Comparison of ENCODE assay signal across 19 cellular contexts in the genomic region with DNA sequence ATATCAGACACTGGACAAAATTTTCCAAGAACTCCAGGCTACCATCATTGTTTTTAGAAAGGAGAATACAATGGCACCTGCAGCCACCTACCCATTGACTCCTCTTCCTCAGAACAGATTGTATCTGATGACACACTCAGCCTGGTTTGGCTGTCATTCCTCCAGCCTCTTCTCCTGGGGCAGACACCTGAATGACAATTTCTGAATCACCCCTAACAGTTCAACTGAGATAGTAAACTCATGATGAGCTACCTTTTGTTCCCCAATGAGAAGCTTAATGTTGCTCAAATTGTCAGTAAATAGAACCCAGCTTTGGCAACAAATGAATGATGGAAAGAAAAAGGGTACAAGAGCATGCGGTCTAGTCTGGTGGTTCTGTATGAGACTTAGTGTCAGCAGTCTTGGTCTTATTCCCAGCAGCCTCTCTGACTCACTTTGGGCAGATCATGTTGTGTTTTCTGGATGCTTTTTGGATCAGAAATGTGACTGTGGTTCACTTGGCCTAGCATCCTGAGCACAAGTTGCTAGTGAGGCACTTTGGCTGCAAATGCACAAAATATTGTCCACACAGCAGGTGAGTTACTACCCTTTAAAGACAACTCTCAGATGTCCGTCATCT.
DNase-seq lines count a peak whose midpoint lies in the region; ATAC-seq and TF ChIP-seq lines count a peak whose summit lies in the region.
"Had no signal": no experiment of that assay in that cellular context is flagged by ENCODE, and none has a peak within 500 bp of the region (broad histone marks: within the 10 kb centered on the region; RNA-seq: fewer than 3 reads in every experiment).

No MANE protein-coding gene starts in this region.

- H3K4me3 Mint-ChIP-seq in effector memory CD8-positive, alpha-beta T cell, result no peak overlapping the region
- H3K4me3 Mint-ChIP-seq: CD8-positive, alpha-beta memory T cell; dendritic cell treated with granulocyte-macrophage colony-stimulating factor and Interleukin-4, amounts not matched to agents 40 ng/mL and 50 ng/mL, for 4 days had no signal

- H3K4me1 Mint-ChIP-seq in effector memory CD8-positive, alpha-beta T cell (ENCODE audit: low read depth in 2 of 2), result no peaks in the 10 kb centered on the region
- H3K4me1 Mint-ChIP-seq: CD8-positive, alpha-beta memory T cell had no signal

- H3K4me3 ChIP-seq in AG10803 (ENCODE audit: low read length) (no peak overlapping the region), esophagus muscularis mucosa (no peak overlapping the region), muscle layer of duodenum (ENCODE audit: low read depth in 1 of 2, low read length in 2 of 2) (no peak overlapping the region)
- H3K4me3 ChIP-seq: suprapubic skin had no signal

- no peak for TF ChIP-seq POLR2A in esophagus muscularis mucosa (IDR thresholded peaks at IDR 0.05; ENCODE audit: low read depth)

- H3K9me3 ChIP-seq in esophagus muscularis mucosa (no peaks in the 10 kb centered on the region), muscle layer of duodenum (ENCODE audit: control insufficient read depth in 1 of 2, low read length in 2 of 2) (no peaks in the 10 kb centered on the region)
- H3K9me3 ChIP-seq: suprapubic skin had no signal

- intact Hi-C loops in esophagus muscularis mucosa (cut with DNase I), result no loop called here

- no peak overlapping the region for H3K27ac Mint-ChIP-seq in effector memory CD8-positive, alpha-beta T cell
- H3K27ac Mint-ChIP-seq: CD8-positive, alpha-beta memory T cell; dendritic cell treated with granulocyte-macrophage colony-stimulating factor and Interleukin-4, amounts not matched to agents 40 ng/mL and 50 ng/mL, for 4 days had no signal

- H3K36me3 ChIP-seq in esophagus muscularis mucosa (peaks cover 7 to 97% (median 53%) of the 10 kb centered on the region in 4 donors), muscle layer of duodenum (ENCODE audit: control insufficient read depth in 1 of 2, insufficient read depth in 2 of 2, low read length in 2 of 2) (peaks cover 29 to 59% of the 10 kb centered on the region in 2 donors)

- H3K4me1 ChIP-seq in esophagus muscularis mucosa, result peaks cover 4 to 61% (median 35%) of the 10 kb centered on the region in 4 donors
- H3K4me1 ChIP-seq in muscle layer of duodenum (ENCODE audit: control insufficient read depth in 1 of 2, insufficient read depth in 2 of 2, low read length in 2 of 2), result peaks cover 0 to 14% of the 10 kb centered on the region in 2 donors

- no peak for ATAC-seq in effector memory CD8-positive, alpha-beta T cell (replicated peaks)
- no peak for ATAC-seq in GM18511 (IDR thresholded peaks at IDR 0.05; ENCODE audit: unreplicated experiment)

- TF ChIP-seq CTCF in AG10803 (conservative IDR thresholded peaks at IDR 0.05; ENCODE audit: low read length) (no peak), esophagus muscularis mucosa (IDR thresholded peaks at IDR 0.05) (no peak)

- H3K36me3 Mint-ChIP-seq in effector memory CD8-positive, alpha-beta T cell (ENCODE audit: insufficient read depth), result no peaks in the 10 kb centered on the region
- H3K36me3 Mint-ChIP-seq: CD8-positive, alpha-beta memory T cell had no signal

- peak overlapping the region; percentile 51 to 65 (median 60) for H3K27ac ChIP-seq in esophagus muscularis mucosa (replicated peaks in 1 of 4)
- H3K27ac ChIP-seq in muscle layer of duodenum (ENCODE audit: low read length), result peak overlapping the region; percentile 26
- H3K27ac ChIP-seq: suprapubic skin had no signal

- no peaks in the 10 kb centered on the region for H3K27me3 ChIP-seq in esophagus muscularis mucosa
- H3K27me3 ChIP-seq in muscle layer of duodenum (ENCODE audit: low read depth, low read length), result no peaks in the 10 kb centered on the region
- H3K27me3 ChIP-seq: suprapubic skin had no signal

- H3K27me3 Mint-ChIP-seq in effector memory CD8-positive, alpha-beta T cell, result peaks cover 13 to 54% of the 10 kb centered on the region in 2 donors
- H3K27me3 Mint-ChIP-seq: dendritic cell treated with granulocyte-macrophage colony-stimulating factor and Interleukin-4, amounts not matched to agents 40 ng/mL and 50 ng/mL, for 4 days had no signal

- 47% methylated on average over 2 of the region's 2 CpGs for WGBS in esophagus muscularis mucosa

- no peaks in the 10 kb centered on the region for H3K9me3 Mint-ChIP-seq in effector memory CD8-positive, alpha-beta T cell
- H3K9me3 Mint-ChIP-seq: CD8-positive, alpha-beta memory T cell; dendritic cell treated with granulocyte-macrophage colony-stimulating factor and Interleukin-4, amounts not matched to agents 40 ng/mL and 50 ng/mL, for 4 days had no signal

- DNase-seq in AG10803 (ENCODE audit: low read depth), result peak; percentile 63
- peak; percentile 30 for DNase-seq in LHCN-M2 (ENCODE audit: low read depth)
- DNase-seq in esophagus muscularis mucosa (ENCODE audit: extremely low spot score), result no peak
- no peak for DNase-seq in effector memory CD8-positive, alpha-beta T cell
- no peak for DNase-seq in NCI-H2227 treated with DMSO at 0.1 percent for 48 hours (lab: John Stamatoyannopoulos, UW)
- DNase-seq in NCI-H1048 (lab: John Stamatoyannopoulos, UW), result no peak
- DNase-seq: activated CD4-positive, CD25-positive, alpha-beta regulatory T cell; activated gamma-delta T cell; CD8-positive, alpha-beta memory T cell; EL; hippocampal formation; kidney glomerular epithelial cell; nucleus accumbens; stimulated activated CD4-positive, alpha-beta T cell treated with anti-CD3 and anti-CD28 coated beads, Interleukin-4, amount 100 ng/mL, for 4 hours; stimulated activated CD8-positive, alpha-beta memory T cell treated with anti-CD3 and anti-CD28 coated beads, Interleukin-4, amount 100 ng/mL, for 48 hours had no signal

- no peak for TF ChIP-seq EP300 in esophagus muscularis mucosa (IDR thresholded peaks at IDR 0.05)

Comparison
In these comparisons a context has a peak if more than half of its experiments do, and no peak if none do; other contexts are left out.
1. DNase-seq: peak in AG10803 (single experiment) and LHCN-M2 (single experiment); none in esophagus muscularis mucosa (single experiment), effector memory CD8-positive, alpha-beta T cell (0 of 3), NCI-H2227 treated with DMSO at 0.1 percent for 48 hours (single experiment) and NCI-H1048 (single experiment).